Comparison of ENCODE assay signal across 8 cellular contexts in genomic region chr7:64562621-64563275, GRCh38. TPM values are rescaled to one million over a fixed set of nuclear protein-coding genes. Genes with fewer than 3 reads are reported as not detected.
DNase-seq lines count a peak whose midpoint lies in the region; ATAC-seq, FAIRE-seq and TF ChIP-seq lines count a peak whose summit lies in the region.

Gene ZNF680, minus strand, starts transcription at chr7:64563071. Its CDS starts 117 bp downstream, at chr7:64562954.

- BruUV-seq in HepG2 (replicated peaks; lab: Mats Ljungman, UMichigan): TSS peak; percentile 82

- H3K36me3 ChIP-seq in BE2C: peaks cover 4% of the 10 kb centered on the region
- no peaks in the 10 kb centered on the region; a peak in 1 of 5 replicates for H3K36me3 ChIP-seq in HepG2 (replicated peaks in 1 of 2; ENCODE audit: control insufficient read depth in 1 of 2, insufficient read depth in 2 of 2, low read length in 2 of 2)

- peak; percentile 80 for TF ChIP-seq POLR2A in GM19193 (IDR thresholded peaks at IDR 0.05; ENCODE audit: extremely low read depth, insufficient read depth, insufficient read length)
- peak; percentile 56 to 90; a peak in 3 of 4 replicates for TF ChIP-seq POLR2A in HepG2 (IDR thresholded peaks at IDR 0.05; ENCODE audit: insufficient read depth in 1 of 2, low read depth in 2 of 2, low read length in 2 of 2)

- H3K4me2 ChIP-seq in HepG2 (ENCODE audit: low read depth, low read length): peak within 1 kb of the TSS; percentile 67

- H3K9me3 ChIP-seq in BE2C (no peaks in the 10 kb centered on the region; the same call in 1 of the 2 replicates), HepG2 (ENCODE audit: low read length) (no peaks in the 10 kb centered on the region)

- H3K4me3 ChIP-seq in BE2C (ENCODE audit: low read depth, low read length) (peak within 1 kb of the TSS; percentile 81), HepG2 (replicated peaks in 1 of 3; ENCODE audit: insufficient read depth in 1 of 3, low read depth in 2 of 3, low read length in 3 of 3) (peak within 1 kb of the TSS; percentile 86 to 99 (median 98))

- H3K4me1 ChIP-seq in BE2C (no peaks in the 10 kb centered on the region), HepG2 (ENCODE audit: insufficient read depth, low read length) (peaks cover 46% of the 10 kb centered on the region)

- TF ChIP-seq RAD21 in HepG2 (CRISPR knock-in tag; IDR thresholded peaks at IDR 0.05): 0 out of 2 replicates have a peak, but pooled peaks have one; percentile 11

- H3K27me3 ChIP-seq in BE2C: no peaks in the 10 kb centered on the region
- H3K27me3 ChIP-seq in HepG2 (ENCODE audit: control insufficient read depth in 1 of 2, insufficient read depth in 2 of 2, low read length in 2 of 2): no peaks in the 10 kb centered on the region

- peaks cover 16% of the 10 kb centered on the region for H3K79me2 ChIP-seq in HepG2 (ENCODE audit: insufficient read depth, low read length)

- H4K20me1 ChIP-seq in HepG2 (ENCODE audit: insufficient read depth, low read length): no peaks in the 10 kb centered on the region

- POLR2A ChIA-PET in HepG2 (lab: Yijun Ruan, JAX): interaction anchor here (2.1 kb wide), 1 partner anchor 103 kb away, joined by 7 read pairs; the partner anchor contains the start of gene ZNF107

- peak; percentile 64 for FAIRE-seq in HepG2 (lab: Jason Lieb, UNC)

- WGBS in HepG2 (ENCODE audit: low lambda C conversion rate): 3% methylated on average over 15 of the region's 33 CpGs

- TF ChIP-seq EP300 in HepG2 (IDR thresholded peaks at IDR 0.05; ENCODE audit: low read depth in 2 of 2, low read length in 2 of 2) (no peak), HepG2 (CRISPR knock-in tag; IDR thresholded peaks at IDR 0.05; ENCODE audit: borderline replicate concordance) (no peak)

- in situ Hi-C loops in HepG2 (cut with HindIII; ENCODE audit: extremely low pct_ligation_motif_present, low pct_unique_long_range_greater_than_20kb): no loop called here

- intact Hi-C loops in HepG2 (cut with micrococcal nuclease; ENCODE audit: unreplicated experiment): loop anchor here (5.0 kb wide), 1 partner anchor 105 kb away; the partner anchor contains the start of gene ZNF107

- H3K9ac ChIP-seq in HepG2 (ENCODE audit: insufficient read depth, low read depth, low read length): peak within 1 kb of the TSS; percentile 86

- CTCF ChIA-PET in HepG2 (lab: Yijun Ruan, JAX; ENCODE audit: low intra/inter-chr PET ratio, low total read pairs): no interaction called here

- ATAC-seq in HG03432 (IDR thresholded peaks at IDR 0.05; ENCODE audit: unreplicated experiment) (peak; percentile 99), HepG2 (peak; percentile 99)

- H2AFZ ChIP-seq in HepG2 (ENCODE audit: low read length): peak within 1 kb of the TSS; percentile 84

- peak; percentile 94 for DNase-seq in BE2C
- DNase-seq in NCI-H510A (lab: John Stamatoyannopoulos, UW): peak; percentile 80
- peak; percentile 85 for DNase-seq in activated CD4-positive, alpha-beta T cell treated with anti-CD3 and anti-CD28 coated beads, Interleukin-2, amount 50 U/mL, for 1 hour
- DNase-seq in dedifferentiated amniotic fluid mesenchymal stem cell (ENCODE audit: extremely low spot score): peak; percentile 96
- peak; percentile 95 for DNase-seq in HepG2 (ENCODE audit: low spot score)
- peak; percentile 92 for DNase-seq in stimulated activated CD4-positive, alpha-beta T cell treated with anti-CD3 and anti-CD28 coated beads, Interleukin-4, amount 100 ng/mL, for 24 hours

- TF ChIP-seq CTCF in BE2C (IDR thresholded peaks at IDR 0.05; ENCODE audit: low read depth, low read length) (no peak), HepG2 (CRISPR knock-in tag; IDR thresholded peaks at IDR 0.05) (no peak)

- peak within 1 kb of the TSS; percentile 92 for H3K27ac ChIP-seq in HepG2 (ENCODE audit: extremely low read length, insufficient read depth, low read length)

TF ChIP-seq in HepG2, 621 proteins besides CTCF, POLR2A, EP300 and RAD21 (continues in another document):
- TF ChIP-seq ZBTB2 (CRISPR knock-in tag; IDR thresholded peaks at IDR 0.05; ENCODE audit: low read depth): no peak
- peak; percentile 66; the same call in 1 of the 2 replicates for TF ChIP-seq HBP1 (CRISPR knock-in tag; IDR thresholded peaks at IDR 0.05; ENCODE audit: low read depth)
- TF ChIP-seq CBFB (CRISPR knock-in tag; IDR thresholded peaks at IDR 0.05): no peak
- no peak for TF ChIP-seq NFRKB (IDR thresholded peaks at IDR 0.05)
- TF ChIP-seq ZNF724P (CRISPR knock-in tag; IDR thresholded peaks at IDR 0.05; ENCODE audit: borderline replicate concordance): no peak
- TF ChIP-seq YEATS4 (CRISPR knock-in tag; IDR thresholded peaks at IDR 0.05; ENCODE audit: borderline replicate concordance): peak; percentile 37; the same call in 1 of the 2 replicates
- TF ChIP-seq AKAP8 (CRISPR knock-in tag; IDR thresholded peaks at IDR 0.05): no peak
- TF ChIP-seq GATAD2A (CRISPR knock-in tag; IDR thresholded peaks at IDR 0.05): peak; percentile 33; the same call in 1 of the 2 replicates
- TF ChIP-seq RXRB (CRISPR knock-in tag; IDR thresholded peaks at IDR 0.05; ENCODE audit: borderline replicate concordance): no peak
- no peak for TF ChIP-seq CENPBD1 (CRISPR knock-in tag; IDR thresholded peaks at IDR 0.05; ENCODE audit: borderline replicate concordance, low read depth)
- TF ChIP-seq ZNF101 (CRISPR knock-in tag; IDR thresholded peaks at IDR 0.05; ENCODE audit: borderline replicate concordance, low read depth): no peak
- TF ChIP-seq ZNF138 (CRISPR knock-in tag; IDR thresholded peaks at IDR 0.05; ENCODE audit: low read depth): no peak
- no peak for TF ChIP-seq FIP1L1 (IDR thresholded peaks at IDR 0.05; ENCODE audit: borderline replicate concordance, insufficient read depth, low read depth, low read length)

RNA-seq across cellular contexts. Expression of gene ZNF680, which starts in this region (rescaled TPM):
- 2.2 TPM for polyA plus RNA-seq in BE2C (2012; ENCODE audit: insufficient read depth, insufficient read length, low read depth)
- total RNA-seq in HepG2 (2016; rRNA removed; fragmentation: Illumina TruSeq; extraction: Trizol): 12.4 and 14.5 TPM in 2 replicates
- total RNA-seq in HepG2 (2016; cell fraction: cytosol; rRNA removed; fragmentation: Illumina TruSeq; extraction: Trizol; ENCODE audit: low read depth): 10.0 and 10.9 TPM in 2 replicates
- total RNA-seq in HepG2 (2016; cell fraction: insoluble cytoplasmic fraction; rRNA removed; fragmentation: Illumina TruSeq; extraction: Trizol): 12.2 and 13.4 TPM in 2 replicates
- total RNA-seq in HepG2 (2016; cell fraction: membrane; rRNA removed; fragmentation: Illumina TruSeq; extraction: Trizol): 6.7 and 8.9 TPM in 2 replicates
- 32.2 and 32.8 TPM in 2 replicates for total RNA-seq in HepG2 (2016; cell fraction: nucleus; rRNA removed; fragmentation: Illumina TruSeq; extraction: Trizol)
- polyA plus RNA-seq in HepG2 (2011; rRNA removed): 1.4 and 2.1 TPM in 2 replicates
- polyA plus RNA-seq in HepG2 (2011; cell fraction: cytosol; rRNA removed): 0.59 and 0.83 TPM in 2 replicates
- 2.2 and 2.9 TPM in 2 replicates for polyA plus RNA-seq in HepG2 (2011; cell fraction: nucleus; rRNA removed)
- 3.1 and 4.0 TPM in 2 replicates for polyA plus RNA-seq in HepG2 (2012)
- 0.46 and 0.53 TPM in 2 replicates for polyA plus RNA-seq in HepG2 (2016; cell fraction: cytosol; fragmentation: Illumina TruSeq; extraction: Trizol; ENCODE audit: low read depth)
- polyA plus RNA-seq in HepG2 (2016; cell fraction: insoluble cytoplasmic fraction; fragmentation: Illumina TruSeq; extraction: Trizol; ENCODE audit: low read depth): 9.1 and 9.9 TPM in 2 replicates
- polyA plus RNA-seq in HepG2 (2016; cell fraction: membrane; fragmentation: Illumina TruSeq; extraction: Trizol; ENCODE audit: low read depth): 1.3 and 1.4 TPM in 2 replicates
- polyA plus RNA-seq in HepG2 (2016; cell fraction: nucleus; fragmentation: Illumina TruSeq; extraction: Trizol; ENCODE audit: insufficient read depth, low read depth): 22.6 and 23.2 TPM in 2 replicates
- 2.0 and 6.6 TPM in 2 replicates for polyA minus RNA-seq in HepG2 (2011; rRNA and poly(A)+ RNA removed; ENCODE audit: low replicate concordance)
- polyA minus RNA-seq in HepG2 (2011; cell fraction: cytosol; rRNA and poly(A)+ RNA removed): 2.3 and 4.3 TPM in 2 replicates
- 17.5 and 23.4 TPM in 2 replicates for polyA minus RNA-seq in HepG2 (2011; cell fraction: nucleus; rRNA and poly(A)+ RNA removed)

Comparison
In these comparisons a context has a peak if more than half of its experiments do, and no peak if none do; other contexts are left out.
1. Peak in every context shown above with its lines: DNase-seq, ATAC-seq, H3K4me3 ChIP-seq and H3K27ac ChIP-seq.